Comparison of ENCODE assay signal across 20 cellular contexts in the genomic region with DNA sequence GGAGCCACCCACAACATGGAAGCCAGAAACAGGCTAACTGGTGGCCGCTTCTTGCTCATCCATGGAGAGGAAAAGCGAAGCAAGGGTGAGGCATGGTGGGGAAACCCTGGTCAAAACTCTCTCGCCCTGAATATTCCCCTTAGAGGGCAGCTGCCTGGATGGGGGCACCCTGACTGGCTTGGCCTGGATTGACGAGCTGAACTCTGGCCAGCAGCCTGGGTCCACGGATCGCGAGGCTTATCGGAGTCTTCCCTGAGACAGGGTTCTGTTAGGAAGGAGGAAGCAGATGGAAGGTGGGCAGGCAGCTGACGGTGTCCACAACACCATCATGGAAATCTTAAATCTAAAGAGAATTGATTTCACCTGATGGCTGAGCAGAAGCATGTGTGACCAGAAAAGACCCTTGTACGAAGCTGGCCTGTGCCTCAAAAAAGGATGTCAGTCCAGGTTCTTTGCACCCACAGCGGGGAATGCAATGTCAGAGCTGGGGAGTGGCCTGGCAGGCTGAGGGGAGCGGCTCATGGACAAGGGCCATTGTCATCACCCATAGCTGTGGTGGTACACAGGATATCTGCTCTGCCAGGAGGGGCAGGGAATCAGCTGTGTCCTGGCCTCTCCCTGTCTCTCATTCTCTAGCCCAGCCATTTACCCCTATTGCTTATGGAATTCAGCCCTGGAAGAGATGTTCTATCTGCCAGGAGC.
"Had no signal": no experiment of that assay in that cellular context is flagged by ENCODE, and none has a peak within 500 bp of the region (broad histone marks: within the 10 kb centered on the region; RNA-seq: fewer than 3 reads in every experiment).

No MANE protein-coding gene starts in this region.

- H3K4me3 ChIP-seq: ascending aorta, gastroesophageal sphincter, mucosa of descending colon, prostate gland, sigmoid colon, spleen, upper lobe of right lung had no signal

- DNase-seq: activated CD4-positive, alpha-beta T cell treated with anti-CD3 and anti-CD28 coated beads, Interleukin-2, amount 50 U/mL, for 1 hour; activated naive CD4-positive, alpha-beta T cell treated with anti-CD3 and anti-CD28 coated beads for 36 hours; activated naive CD8-positive, alpha-beta T cell treated with anti-CD3 and anti-CD28 coated beads, Interleukin-2, amount 50 U/mL, for 24 hours; endodermal cell; erythroblast; mucosa of descending colon; naive thymus-derived CD8-positive, alpha-beta T cell; nucleus accumbens; sigmoid colon; spleen; T-helper 1 cell; T1000; upper lobe of right lung had no signal

- H3K4me1 ChIP-seq: ascending aorta, prostate gland, sigmoid colon, spleen, upper lobe of right lung had no signal

- H3K27ac ChIP-seq: prostate gland, spleen, upper lobe of right lung had no signal

- FAIRE-seq: bronchial epithelial cell, islet of Langerhans had no signal

- ATAC-seq: activated CD4-positive, CD25-positive, alpha-beta regulatory T cell treated with anti-CD3 and anti-CD28 coated beads, Interleukin-2, amount 50 U/mL, for 24 hours; activated naive CD8-positive, alpha-beta T cell treated with anti-CD3 and anti-CD28 coated beads, Interleukin-2, amount 50 U/mL, for 24 hours; activated T-helper 17 cell treated with anti-CD3 and anti-CD28 coated beads, Interleukin-2, amount 50 U/mL, for 72 hours; mucosa of descending colon; naive thymus-derived CD8-positive, alpha-beta T cell; upper lobe of right lung had no signal

- H3K9me3 ChIP-seq: ascending aorta, gastroesophageal sphincter, mucosa of descending colon, prostate gland, sigmoid colon, spleen, upper lobe of right lung had no signal

- H3K27me3 ChIP-seq: ascending aorta, gastroesophageal sphincter, sigmoid colon, upper lobe of right lung had no signal

- H3K36me3 ChIP-seq: ascending aorta, gastroesophageal sphincter, prostate gland, sigmoid colon, spleen, upper lobe of right lung had no signal
